15 cellular contexts compared by ENCODE assay signal in the genomic region with DNA sequence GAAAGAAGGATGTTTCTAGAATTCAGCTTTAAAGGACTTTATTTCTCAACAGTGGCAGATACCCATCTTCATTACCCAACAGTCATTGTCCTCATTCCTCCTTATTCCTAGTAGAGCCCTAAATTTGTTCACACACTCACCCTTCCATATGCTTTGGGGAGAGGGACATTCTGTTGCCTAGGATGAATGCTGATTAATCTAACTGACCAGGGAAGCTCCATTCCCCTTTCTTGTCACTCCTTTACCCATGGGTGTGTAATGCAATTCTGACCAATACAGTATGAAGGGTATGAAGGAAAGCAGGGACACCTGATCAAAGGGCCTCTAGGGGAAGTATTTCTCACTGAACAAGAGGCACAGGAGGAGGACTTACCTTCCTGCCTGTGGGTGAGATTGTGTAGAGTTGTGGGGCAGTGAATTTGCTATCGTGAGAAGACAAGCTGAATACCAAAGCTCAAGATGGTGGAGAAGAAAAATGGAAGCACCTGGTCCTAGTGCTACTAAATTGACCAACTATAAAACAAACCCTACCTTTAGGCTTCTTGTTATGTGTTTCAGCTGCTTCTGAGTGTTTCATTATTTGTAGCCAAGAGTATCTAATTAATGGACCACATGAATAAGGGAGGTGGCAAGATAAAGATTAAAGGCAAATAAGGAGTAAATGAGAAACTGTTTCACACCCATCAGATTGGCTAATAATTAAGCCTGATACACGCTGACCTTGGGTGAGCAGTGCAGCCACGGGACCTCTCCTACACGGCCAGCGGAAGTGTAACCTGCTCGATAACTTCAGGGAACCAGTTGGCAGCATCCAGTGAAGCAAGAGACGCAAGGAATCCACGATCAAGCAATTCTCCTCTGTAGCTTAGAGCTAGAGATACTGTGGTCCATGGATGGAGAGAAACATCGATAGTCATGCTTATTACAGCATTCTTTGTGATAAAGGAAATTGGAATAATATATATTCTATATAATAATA.
DNase-seq lines count a peak whose midpoint lies in the region; ATAC-seq and TF ChIP-seq lines count a peak whose summit lies in the region.
"Had no signal": no experiment of that assay in that cellular context is flagged by ENCODE, and none has a peak within 500 bp of the region (broad histone marks: within the 10 kb centered on the region; RNA-seq: fewer than 3 reads in every experiment).

No MANE protein-coding gene starts in this region.

- DNase-seq in Caki2 (ENCODE audit: low read depth) (peak; percentile 25), hippocampal formation (lab: John Stamatoyannopoulos, UW) (no peak)
- peak; percentile 21 for DNase-seq in activated CD4-positive, alpha-beta memory T cell treated with anti-CD3 and anti-CD28 coated beads, Interleukin-2, amount 10 ng/mL, durations not matched to agents 7 days and 5 days
- DNase-seq in naive thymus-derived CD4-positive, alpha-beta T cell = peak in 6 of 9 donors; percentile 16 to 70 (median 56)
- no peak for DNase-seq in stimulated activated CD4-positive, alpha-beta T cell treated with anti-CD3 and anti-CD28 coated beads, Interleukin-1b, Interleukin-23, amount 100 ng/mL, for 48 hours
- DNase-seq: activated CD8-positive, alpha-beta memory T cell treated with anti-CD3 and anti-CD28 coated beads for 24 hours; GDM1; H9; mammary epithelial cell had no signal

- intact Hi-C loops in naive thymus-derived CD4-positive, alpha-beta T cell (cut with micrococcal nuclease) = loop anchor here in 1 of 2 donors (2.0 kb wide), 1 partner anchor 202 kb away; the partner anchor contains the start of gene MYCN

- peak overlapping the region; percentile 53 for H3K27ac ChIP-seq in 22Rv1
- H3K27ac ChIP-seq in naive thymus-derived CD4-positive, alpha-beta T cell (ENCODE audit: low read depth, low read length) = no peak overlapping the region
- H3K27ac ChIP-seq: BLaER1 had no signal

- no peak overlapping the region for H3K27ac Mint-ChIP-seq in activated CD4-positive, alpha-beta memory T cell treated with anti-CD3 and anti-CD28 coated beads, Interleukin-2, amount 10 ng/mL, durations not matched to agents 7 days and 5 days
- H3K27ac Mint-ChIP-seq in naive thymus-derived CD4-positive, alpha-beta T cell = no peak overlapping the region
- H3K27ac Mint-ChIP-seq: H9, progenitor cell of endocrine pancreas had no signal

- in situ Hi-C loops in Caki2 (cut with HindIII; ENCODE audit: low pct_unique_long_range_greater_than_20kb, low sequenced_read_pairs) = no loop called here

- CTCF ChIA-PET in activated CD4-positive, alpha-beta memory T cell treated with anti-CD3 and anti-CD28 coated beads, Interleukin-2, amount 10 ng/mL, durations not matched to agents 7 days and 5 days (lab: Charles Lee) = interaction anchor here (1.6 kb wide), 1 partner anchor 203 kb away, joined by 4 read pairs; the partner anchor contains the start of gene MYCN
- CTCF ChIA-PET in naive thymus-derived CD4-positive, alpha-beta T cell (lab: Charles Lee) = interaction anchor here (0.6 to 0.8 kb wide), 3 partner anchors 202 to 522 kb away, joined by 3 to 4 read pairs (median 3); partner anchors contain the start of gene MYCN

- POLR2A ChIA-PET in activated CD4-positive, alpha-beta memory T cell treated with anti-CD3 and anti-CD28 coated beads, Interleukin-2, amount 10 ng/mL, durations not matched to agents 7 days and 5 days (lab: Charles Lee) = no interaction called here
- POLR2A ChIA-PET in naive thymus-derived CD4-positive, alpha-beta T cell (lab: Charles Lee) = no interaction called here

- H3K9me3 ChIP-seq in naive thymus-derived CD4-positive, alpha-beta T cell (ENCODE audit: control insufficient read depth in 2 of 3, low read length in 3 of 3) = no peaks in the 10 kb centered on the region
- H3K9me3 ChIP-seq: BLaER1, Peyer's patch had no signal

- H3K4me3 Mint-ChIP-seq in activated CD4-positive, alpha-beta memory T cell treated with anti-CD3 and anti-CD28 coated beads, Interleukin-2, amount 10 ng/mL, durations not matched to agents 7 days and 5 days = no peak overlapping the region
- no peak overlapping the region for H3K4me3 Mint-ChIP-seq in naive thymus-derived CD4-positive, alpha-beta T cell
- H3K4me3 Mint-ChIP-seq: H9 had no signal

- H3K27me3 Mint-ChIP-seq in activated CD4-positive, alpha-beta memory T cell treated with anti-CD3 and anti-CD28 coated beads, Interleukin-2, amount 10 ng/mL, durations not matched to agents 7 days and 5 days = no peaks in the 10 kb centered on the region
- H3K27me3 Mint-ChIP-seq in naive thymus-derived CD4-positive, alpha-beta T cell = peaks cover 0 to 6% (median 0%) of the 10 kb centered on the region in 5 donors
- H3K27me3 Mint-ChIP-seq: progenitor cell of endocrine pancreas had no signal

- no peak for TF ChIP-seq CTCF in 22Rv1 (IDR thresholded peaks at IDR 0.05)

- no peaks in the 10 kb centered on the region for H3K27me3 ChIP-seq in naive thymus-derived CD4-positive, alpha-beta T cell (ENCODE audit: control insufficient read depth in 2 of 2, insufficient read depth in 2 of 2, low read length in 2 of 2)
- H3K27me3 ChIP-seq: BLaER1, Peyer's patch had no signal

- ATAC-seq in naive thymus-derived CD4-positive, alpha-beta T cell = peak; percentile 42
- no peak for ATAC-seq in GM18858 (IDR thresholded peaks at IDR 0.05; ENCODE audit: unreplicated experiment)
- ATAC-seq in HG03095 (IDR thresholded peaks at IDR 0.05; ENCODE audit: unreplicated experiment) = no peak

- H3K9me3 Mint-ChIP-seq in activated CD4-positive, alpha-beta memory T cell treated with anti-CD3 and anti-CD28 coated beads, Interleukin-2, amount 10 ng/mL, durations not matched to agents 7 days and 5 days = no peaks in the 10 kb centered on the region
- H3K9me3 Mint-ChIP-seq in naive thymus-derived CD4-positive, alpha-beta T cell = no peaks in the 10 kb centered on the region
- H3K9me3 Mint-ChIP-seq: H9 had no signal

- no peaks in the 10 kb centered on the region for H3K36me3 Mint-ChIP-seq in activated CD4-positive, alpha-beta memory T cell treated with anti-CD3 and anti-CD28 coated beads, Interleukin-2, amount 10 ng/mL, durations not matched to agents 7 days and 5 days (ENCODE audit: low read depth)
- no peaks in the 10 kb centered on the region for H3K36me3 Mint-ChIP-seq in naive thymus-derived CD4-positive, alpha-beta T cell

- no peaks in the 10 kb centered on the region for H3K4me1 Mint-ChIP-seq in activated CD4-positive, alpha-beta memory T cell treated with anti-CD3 and anti-CD28 coated beads, Interleukin-2, amount 10 ng/mL, durations not matched to agents 7 days and 5 days
- H3K4me1 Mint-ChIP-seq in naive thymus-derived CD4-positive, alpha-beta T cell = no peaks in the 10 kb centered on the region

- no peak overlapping the region for H3K4me3 ChIP-seq in naive thymus-derived CD4-positive, alpha-beta T cell (ENCODE audit: low read length)
- H3K4me3 ChIP-seq: BLaER1, Peyer's patch had no signal

- no peaks in the 10 kb centered on the region for H3K4me1 ChIP-seq in naive thymus-derived CD4-positive, alpha-beta T cell (ENCODE audit: control insufficient read depth in 2 of 2, insufficient read depth in 2 of 2, low read length in 2 of 2)
- H3K4me1 ChIP-seq: BLaER1, Peyer's patch had no signal

- no peaks in the 10 kb centered on the region for H3K36me3 ChIP-seq in naive thymus-derived CD4-positive, alpha-beta T cell (ENCODE audit: control insufficient read depth in 2 of 3, insufficient read depth in 3 of 3, low read length in 3 of 3)
- H3K36me3 ChIP-seq: BLaER1, Peyer's patch had no signal

Comparison
In these comparisons a context has a peak if more than half of its experiments do, and no peak if none do; other contexts are left out.
1. DNase-seq: peak in Caki2 (single experiment), activated CD4-positive, alpha-beta memory T cell treated with anti-CD3 and anti-CD28 coated beads, Interleukin-2, amount 10 ng/mL, durations not matched to agents 7 days and 5 days (single experiment) and naive thymus-derived CD4-positive, alpha-beta T cell (6 of 9); none in stimulated activated CD4-positive, alpha-beta T cell treated with anti-CD3 and anti-CD28 coated beads, Interleukin-1b, Interleukin-23, amount 100 ng/mL, for 48 hours (single experiment) and hippocampal formation (0 of 2).